ENCODE assay signal across 18 cellular contexts in genomic region chr13:99392126-99392805, GRCh38.
DNase-seq lines count a peak whose midpoint lies in the region; ATAC-seq and TF ChIP-seq lines count a peak whose summit lies in the region.
"Had no signal": no experiment of that assay in that cellular context is flagged by ENCODE, and none has a peak within 500 bp of the region (broad histone marks: within the 10 kb centered on the region; RNA-seq: fewer than 3 reads in every experiment).

No MANE protein-coding gene starts in this region.

- no peak overlapping the region for H3K27ac Mint-ChIP-seq in activated CD4-positive, alpha-beta memory T cell treated with anti-CD3 and anti-CD28 coated beads for 36 hours
- no peak overlapping the region for H3K27ac Mint-ChIP-seq in activated CD4-positive, alpha-beta memory T cell treated with anti-CD3 and anti-CD28 coated beads, Interleukin-2, amount 10 ng/mL, durations not matched to agents 7 days and 5 days
- peak overlapping the region; percentile 46 for H3K27ac Mint-ChIP-seq in neural progenitor cell

- H3K4me1 ChIP-seq in BLaER1 (peaks cover 38% of the 10 kb centered on the region), neural progenitor cell (no peaks in the 10 kb centered on the region)

- peak overlapping the region; percentile 81 for H3K4me2 ChIP-seq in BLaER1
- H3K4me2 ChIP-seq in neural progenitor cell: no peak overlapping the region

- ATAC-seq in HG02973 (IDR thresholded peaks at IDR 0.05; ENCODE audit: unreplicated experiment): no peak

- no peaks in the 10 kb centered on the region for H3K79me2 ChIP-seq in neural progenitor cell (ENCODE audit: low read depth)

- intact Hi-C loops in activated CD4-positive, alpha-beta memory T cell treated with anti-CD3 and anti-CD28 coated beads for 36 hours (cut with micrococcal nuclease): no loop called here

- H3K27ac ChIP-seq in BLaER1 (no peak overlapping the region), neural progenitor cell (no peak overlapping the region)
- H3K27ac ChIP-seq: RWPE1 had no signal

- no peaks in the 10 kb centered on the region for H3K9me3 Mint-ChIP-seq in activated CD4-positive, alpha-beta memory T cell treated with anti-CD3 and anti-CD28 coated beads for 36 hours
- no peaks in the 10 kb centered on the region for H3K9me3 Mint-ChIP-seq in activated CD4-positive, alpha-beta memory T cell treated with anti-CD3 and anti-CD28 coated beads, Interleukin-2, amount 10 ng/mL, durations not matched to agents 7 days and 5 days
- no peaks in the 10 kb centered on the region for H3K9me3 Mint-ChIP-seq in neural progenitor cell

- no peak for TF ChIP-seq CTCF in neural progenitor cell (IDR thresholded peaks at IDR 0.05)

- H3K9me3 ChIP-seq in BLaER1 (no peaks in the 10 kb centered on the region), neural progenitor cell (ENCODE audit: low read depth) (no peaks in the 10 kb centered on the region)

- H3F3A ChIP-seq in neural progenitor cell (ENCODE audit: low read depth): peaks cover 3% of the 10 kb centered on the region

- peak; percentile 7 for DNase-seq in activated CD4-positive, alpha-beta memory T cell treated with anti-CD3 and anti-CD28 coated beads for 36 hours
- no peak for DNase-seq in activated CD4-positive, alpha-beta memory T cell treated with anti-CD3 and anti-CD28 coated beads, Interleukin-2, amount 10 ng/mL, durations not matched to agents 7 days and 5 days
- DNase-seq in activated CD8-positive, alpha-beta memory T cell treated with anti-CD3 and anti-CD28 coated beads, Interleukin-2, amount 50 U/mL, for 4 hours: peak; percentile 2
- DNase-seq in neural progenitor cell (ENCODE audit: low spot score) (no peak), RKO (ENCODE audit: low spot score) (no peak), NCI-H510A treated with DMSO at 0.1 percent for 48 hours (lab: John Stamatoyannopoulos, UW) (no peak)
- DNase-seq: DND-41; HCEC 1CT; IMR-90; Karpas-422; MM.1S; NCI-H1105 treated with DMSO at 0.1 percent for 48 hours; NCI-H187; NK-92 treated with Interleukin-12 subunit alpha and Interleukin-12 subunit beta, amount 100 ng/mL, for 24 hours; OCI-M1 had no signal

- no peaks in the 10 kb centered on the region for H3K27me3 ChIP-seq in BLaER1
- no peaks in the 10 kb centered on the region for H3K27me3 ChIP-seq in neural progenitor cell

- H2AFZ ChIP-seq in neural progenitor cell (replicated peaks): no peak overlapping the region

- CTCF ChIA-PET in activated CD4-positive, alpha-beta memory T cell treated with anti-CD3 and anti-CD28 coated beads for 36 hours (lab: Charles Lee): interaction anchor here (0.8 to 12.9 kb wide), 4 partner anchors 11 to 216 kb away, joined by 3 to 290 read pairs (median 5); no protein-coding TSS in a partner anchor
- CTCF ChIA-PET in activated CD4-positive, alpha-beta memory T cell treated with anti-CD3 and anti-CD28 coated beads, Interleukin-2, amount 10 ng/mL, durations not matched to agents 7 days and 5 days (lab: Charles Lee): interaction anchor here (0.9 to 3.0 kb wide), 2 partner anchors 43 to 122 kb away, joined by 3 to 27 read pairs; no protein-coding TSS in a partner anchor

- peaks cover 12% of the 10 kb centered on the region for H3K4me1 Mint-ChIP-seq in activated CD4-positive, alpha-beta memory T cell treated with anti-CD3 and anti-CD28 coated beads for 36 hours (ENCODE audit: low read depth)
- H3K4me1 Mint-ChIP-seq in activated CD4-positive, alpha-beta memory T cell treated with anti-CD3 and anti-CD28 coated beads, Interleukin-2, amount 10 ng/mL, durations not matched to agents 7 days and 5 days: peaks cover 9% of the 10 kb centered on the region
- peaks cover 2% of the 10 kb centered on the region for H3K4me1 Mint-ChIP-seq in neural progenitor cell

- no peak overlapping the region for H3K4me3 ChIP-seq in BLaER1
- H3K4me3 ChIP-seq in neural progenitor cell: no peak overlapping the region

- POLR2A ChIA-PET in activated CD4-positive, alpha-beta memory T cell treated with anti-CD3 and anti-CD28 coated beads for 36 hours (lab: Charles Lee): no interaction called here
- POLR2A ChIA-PET in activated CD4-positive, alpha-beta memory T cell treated with anti-CD3 and anti-CD28 coated beads, Interleukin-2, amount 10 ng/mL, durations not matched to agents 7 days and 5 days (lab: Charles Lee): interaction anchor here (1.1 kb wide), 1 partner anchor 11 kb away, joined by 3 read pairs; no protein-coding TSS in a partner anchor

- H3K4me3 Mint-ChIP-seq in activated CD4-positive, alpha-beta memory T cell treated with anti-CD3 and anti-CD28 coated beads for 36 hours: no peak overlapping the region
- no peak overlapping the region for H3K4me3 Mint-ChIP-seq in activated CD4-positive, alpha-beta memory T cell treated with anti-CD3 and anti-CD28 coated beads, Interleukin-2, amount 10 ng/mL, durations not matched to agents 7 days and 5 days
- no peak overlapping the region for H3K4me3 Mint-ChIP-seq in neural progenitor cell

- H3K9ac ChIP-seq in BLaER1 (no peak overlapping the region), neural progenitor cell (no peak overlapping the region)

- H3K36me3 ChIP-seq in BLaER1: 0 out of 2 replicates have a peak, but pooled peaks cover 2% of the 10 kb centered on the region
- H3K36me3 ChIP-seq in neural progenitor cell: no peaks in the 10 kb centered on the region

- H3K36me3 Mint-ChIP-seq in activated CD4-positive, alpha-beta memory T cell treated with anti-CD3 and anti-CD28 coated beads for 36 hours: peaks cover 6% of the 10 kb centered on the region
- peaks cover 10% of the 10 kb centered on the region for H3K36me3 Mint-ChIP-seq in activated CD4-positive, alpha-beta memory T cell treated with anti-CD3 and anti-CD28 coated beads, Interleukin-2, amount 10 ng/mL, durations not matched to agents 7 days and 5 days (ENCODE audit: low read depth)
- H3K36me3 Mint-ChIP-seq in neural progenitor cell: peaks cover 6% of the 10 kb centered on the region

- H3K27me3 Mint-ChIP-seq in activated CD4-positive, alpha-beta memory T cell treated with anti-CD3 and anti-CD28 coated beads for 36 hours: no peaks in the 10 kb centered on the region
- H3K27me3 Mint-ChIP-seq in activated CD4-positive, alpha-beta memory T cell treated with anti-CD3 and anti-CD28 coated beads, Interleukin-2, amount 10 ng/mL, durations not matched to agents 7 days and 5 days: no peaks in the 10 kb centered on the region
- H3K27me3 Mint-ChIP-seq in neural progenitor cell (ENCODE audit: insufficient read depth, low read depth): peaks cover 8% of the 10 kb centered on the region

- H4K20me1 ChIP-seq in BLaER1 (peaks cover 15% of the 10 kb centered on the region), neural progenitor cell (ENCODE audit: low read depth) (no peaks in the 10 kb centered on the region)

Comparison
In these comparisons a context has a peak if more than half of its experiments do, and no peak if none do; other contexts are left out.
1. DNase-seq: peak in activated CD4-positive, alpha-beta memory T cell treated with anti-CD3 and anti-CD28 coated beads for 36 hours (single experiment) and activated CD8-positive, alpha-beta memory T cell treated with anti-CD3 and anti-CD28 coated beads, Interleukin-2, amount 50 U/mL, for 4 hours (single experiment); none in activated CD4-positive, alpha-beta memory T cell treated with anti-CD3 and anti-CD28 coated beads, Interleukin-2, amount 10 ng/mL, durations not matched to agents 7 days and 5 days (single experiment), neural progenitor cell (single experiment), RKO (single experiment) and NCI-H510A treated with DMSO at 0.1 percent for 48 hours (single experiment).